1 cellular context compared by ENCODE assay signal in the genomic region with DNA sequence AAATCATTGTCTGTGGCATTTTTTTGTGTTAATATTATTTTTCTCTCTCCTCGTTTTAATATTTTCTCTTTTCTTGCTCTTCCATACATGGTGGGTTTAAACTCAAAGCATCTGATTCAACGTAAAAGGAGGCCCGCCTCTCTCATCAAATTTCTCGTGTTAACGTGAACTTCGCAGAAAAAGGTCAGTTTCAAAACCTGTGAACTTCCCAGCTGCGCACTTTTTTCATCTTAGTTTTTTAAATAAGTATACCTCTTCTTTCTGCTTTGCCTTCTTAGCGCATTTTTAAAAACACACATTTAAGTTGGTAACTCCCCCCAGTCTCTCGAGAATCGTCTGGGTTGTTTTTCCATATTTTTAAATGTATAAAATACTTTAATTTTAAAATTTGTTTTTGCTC.
TF ChIP-seq lines count a peak whose summit lies in the region.

No MANE protein-coding gene starts in this region.

TF ChIP-seq in GM12878, 131 proteins besides CTCF, POLR2A, EP300 and RAD21:
- TF ChIP-seq SMARCA5 (IDR thresholded peaks at IDR 0.05), result no peak
- no peak for TF ChIP-seq TBL1XR1 (IDR thresholded peaks at IDR 0.05; ENCODE audit: low read depth, low read length)
- TF ChIP-seq ETV6 (conservative IDR thresholded peaks at IDR 0.05 in 1 of 2, IDR thresholded peaks at IDR 0.05 in 1 of 2; ENCODE audit: borderline replicate concordance in 1 of 2, low read depth in 1 of 2), result no peak
- TF ChIP-seq ESRRA (IDR thresholded peaks at IDR 0.05; ENCODE audit: low read length), result no peak
- TF ChIP-seq NRF1 (conservative IDR thresholded peaks at IDR 0.05; ENCODE audit: low read depth, low read length), result no peak
- TF ChIP-seq PML (IDR thresholded peaks at IDR 0.05; ENCODE audit: low read length), result no peak
- no peak for TF ChIP-seq RCOR1 (conservative IDR thresholded peaks at IDR 0.05; ENCODE audit: low read depth, low read length)
